Comparison of ENCODE assay signal across 26 cellular contexts in genomic region chr18:37403788-37404187, GRCh38.
DNase-seq lines count a peak whose midpoint lies in the region; TF ChIP-seq lines count a peak whose summit lies in the region.
"Had no signal": no experiment of that assay in that cellular context is flagged by ENCODE, and none has a peak within 500 bp of the region (broad histone marks: within the 10 kb centered on the region; RNA-seq: fewer than 3 reads in every experiment).

No MANE protein-coding gene starts in this region.

- H3K9me3 Mint-ChIP-seq in HFFc6: no peaks in the 10 kb centered on the region
- H3K9me3 Mint-ChIP-seq: activated CD4-positive, alpha-beta memory T cell treated with anti-CD3 and anti-CD28 coated beads, Interleukin-2, amount 10 ng/mL, durations not matched to agents 7 days and 5 days had no signal

- CTCF ChIA-PET in OCI-LY7 (lab: Charles Lee; ENCODE audit: unreplicated experiment): no interaction called here

- H2BK5ac ChIP-seq in neuronal stem cell (ENCODE audit: low read length): peak overlapping the region; percentile 29

- H3K27me3 ChIP-seq in BLaER1: no peaks in the 10 kb centered on the region; the same call in 1 of the 2 replicates
- no peaks in the 10 kb centered on the region for H3K27me3 ChIP-seq in neuronal stem cell (ENCODE audit: control insufficient read depth in 3 of 3, insufficient read depth in 3 of 3, low read depth in 1 of 3, low read length in 3 of 3)
- H3K27me3 ChIP-seq: BE2C, esophagus squamous epithelium, gastrocnemius medialis, hepatocyte, Peyer's patch had no signal

- H3K23ac ChIP-seq in neuronal stem cell (ENCODE audit: low read depth, low read length, poor library complexity): no peak overlapping the region

- H3K27ac ChIP-seq in BLaER1 (no peak overlapping the region), neuronal stem cell (replicated peaks; ENCODE audit: low read length) (no peak overlapping the region), OCI-LY7 (ENCODE audit: low read depth, low read length, poor library complexity, severe bottlenecking) (no peak overlapping the region)
- H3K27ac ChIP-seq: hepatocyte, HL-60, KMS-11, parathyroid adenoma, Peyer's patch, tibial artery had no signal

- peaks cover 32% of the 10 kb centered on the region for H3K4me1 Mint-ChIP-seq in HFFc6 (ENCODE audit: low read depth)
- H3K4me1 Mint-ChIP-seq: activated CD4-positive, alpha-beta memory T cell treated with anti-CD3 and anti-CD28 coated beads, Interleukin-2, amount 10 ng/mL, durations not matched to agents 7 days and 5 days had no signal

- peak overlapping the region; percentile 2 for H2BK12ac ChIP-seq in neuronal stem cell (ENCODE audit: low read length)

- no peaks in the 10 kb centered on the region for H3K79me1 ChIP-seq in neuronal stem cell (ENCODE audit: low read depth, low read length)

- H4K20me1 ChIP-seq in BLaER1: no peaks in the 10 kb centered on the region
- H4K20me1 ChIP-seq in OCI-LY7 (ENCODE audit: insufficient read depth, low read length): no peaks in the 10 kb centered on the region

- POLR2A ChIA-PET in OCI-LY7 (lab: Charles Lee): no interaction called here

- H2AFZ ChIP-seq in neuronal stem cell (ENCODE audit: low read length) (no peak overlapping the region), OCI-LY7 (ENCODE audit: low read length) (no peak overlapping the region)
- H2AFZ ChIP-seq: hepatocyte, parathyroid adenoma had no signal

- H3K4me1 ChIP-seq in BLaER1 (peaks cover 26% of the 10 kb centered on the region), neuronal stem cell (ENCODE audit: control insufficient read depth in 2 of 2, insufficient read depth in 1 of 2, low read depth in 1 of 2, low read length in 2 of 2) (peaks cover 0 to 9% of the 10 kb centered on the region in 2 donors), OCI-LY7 (ENCODE audit: insufficient read depth, low read length, poor library complexity, severe bottlenecking) (no peaks in the 10 kb centered on the region)
- H3K4me1 ChIP-seq: BE2C, HAP-1, parathyroid adenoma, tibial artery had no signal

- intact Hi-C loops in OCI-LY7 (cut with micrococcal nuclease; ENCODE audit: unreplicated experiment): no loop called here

- no peaks in the 10 kb centered on the region for H3K9me2 ChIP-seq in OCI-LY7 (ENCODE audit: insufficient read depth, low read length)

- DNase-seq in HFFc6: no peak
- peak; percentile 62 for DNase-seq in cerebellum (ENCODE audit: low spot score)
- DNase-seq in neuronal stem cell (ENCODE audit: low spot score): no peak
- no peak for DNase-seq in activated effector memory CD4-positive, alpha-beta T cell treated with anti-CD3 and anti-CD28 coated beads, Interleukin-2, amount 50 U/mL, for 16 hours
- no peak for DNase-seq in OCI-LY7 (ENCODE audit: low spot score)
- DNase-seq in H4 (ENCODE audit: low spot score): no peak
- DNase-seq: activated CD4-positive, alpha-beta memory T cell treated with anti-CD3 and anti-CD28 coated beads, Interleukin-2, amount 10 ng/mL, durations not matched to agents 7 days and 5 days; activated CD4-positive, CD25-positive, alpha-beta regulatory T cell treated with anti-CD3 and anti-CD28 coated beads, Interleukin-2, amount 50 U/mL, for 72 hours; activated CD8-positive, alpha-beta memory T cell treated with anti-CD3 and anti-CD28 coated beads, Interleukin-2, amount 50 U/mL, for 4 hours; activated naive CD4-positive, alpha-beta T cell treated with Interleukin-2 at 50 U/mL for 16 hours; BE2C; cerebellar nuclear complex; DMS153; esophagus squamous epithelium; Peyer's patch; SIG-M5; stimulated activated CD4-positive, alpha-beta T cell treated with anti-CD3 and anti-CD28 coated beads, Interleukin-12 subunit alpha, Interleukin-12 subunit beta, amount 100 ng/mL, for 4 hours; stimulated activated CD4-positive, alpha-beta T cell treated with anti-CD3 and anti-CD28 coated beads, Interleukin-2, amount 100 ng/mL, for 48 hours; tibial artery had no signal

- peak overlapping the region; percentile 76 for H2BK15ac ChIP-seq in neuronal stem cell (ENCODE audit: low read length)

- no peak for TF ChIP-seq CTCF in HFFc6 (IDR thresholded peaks at IDR 0.05)
- TF ChIP-seq CTCF in OCI-LY7 (conservative IDR thresholded peaks at IDR 0.05; ENCODE audit: low read length): no peak

- WGBS in neuronal stem cell (ENCODE audit: extremely low coverage in 2 of 2, insufficient read length in 2 of 2, insufficient replicate concordance in 1 of 2), 2 donors: no CpG with 5 or more reads among the region's 3 CpGs

- H3K14ac ChIP-seq in neuronal stem cell (ENCODE audit: low read length): peak overlapping the region; percentile 77

- no peak overlapping the region for H3K4ac ChIP-seq in neuronal stem cell (ENCODE audit: low read length)

- no peak overlapping the region for H4K8ac ChIP-seq in neuronal stem cell (ENCODE audit: low read depth, low read length)

- H3K9ac ChIP-seq in BLaER1: no peak overlapping the region
- H3K9ac ChIP-seq in neuronal stem cell (ENCODE audit: low read depth, low read length, poor library complexity): no peak overlapping the region
- H3K9ac ChIP-seq: KMS-11, parathyroid adenoma had no signal

- peak overlapping the region; percentile 65 for H3K4me2 ChIP-seq in BLaER1
- no peak overlapping the region for H3K4me2 ChIP-seq in neuronal stem cell (ENCODE audit: insufficient read depth, low read length, poor library complexity, severe bottlenecking)
- no peak overlapping the region for H3K4me2 ChIP-seq in OCI-LY7 (ENCODE audit: low read length)
- H3K4me2 ChIP-seq: hepatocyte, KMS-11 had no signal

- H3K9me3 ChIP-seq in BLaER1: no peaks in the 10 kb centered on the region
- H3K9me3 ChIP-seq in neuronal stem cell (replicated peaks in 1 of 2; ENCODE audit: control insufficient read depth in 2 of 2, insufficient read depth in 1 of 2, low read depth in 1 of 2, low read length in 2 of 2): no peaks in the 10 kb centered on the region
- no peaks in the 10 kb centered on the region for H3K9me3 ChIP-seq in OCI-LY7 (ENCODE audit: low read length)
- H3K9me3 ChIP-seq: BE2C, esophagus squamous epithelium, gastrocnemius medialis, HAP-1, Peyer's patch, tibial artery had no signal

- H3K36me3 Mint-ChIP-seq in HFFc6 (ENCODE audit: low read depth): no peaks in the 10 kb centered on the region

- H3K4me3 ChIP-seq in BLaER1 (no peak overlapping the region), neuronal stem cell (ENCODE audit: low read length in 2 of 2) (peak overlapping the region in 1 of 2 donors; percentile 26), OCI-LY7 (ENCODE audit: low read depth, low read length, poor library complexity, severe bottlenecking) (no peak overlapping the region)
- H3K4me3 ChIP-seq: esophagus squamous epithelium, gastrocnemius medialis, HAP-1, hepatocyte, Peyer's patch, tibial artery had no signal

- H3K18ac ChIP-seq in neuronal stem cell (ENCODE audit: low read length): peak overlapping the region; percentile 45

- BruUV-seq in OCI-LY7 (replicated peaks; lab: Mats Ljungman, UMichigan): no TSS peak

- no peak overlapping the region for H3K4me3 Mint-ChIP-seq in HFFc6
- H3K4me3 Mint-ChIP-seq: activated CD4-positive, alpha-beta memory T cell treated with anti-CD3 and anti-CD28 coated beads, Interleukin-2, amount 10 ng/mL, durations not matched to agents 7 days and 5 days had no signal

- peak overlapping the region; percentile 86 for H2AK5ac ChIP-seq in neuronal stem cell (ENCODE audit: low read depth, low read length)

- no peaks in the 10 kb centered on the region for H3K36me3 ChIP-seq in BLaER1
- no peaks in the 10 kb centered on the region for H3K36me3 ChIP-seq in neuronal stem cell (replicated peaks in 1 of 2; ENCODE audit: control insufficient read depth in 2 of 2, insufficient read depth in 2 of 2, low read length in 2 of 2)
- H3K36me3 ChIP-seq in OCI-LY7 (ENCODE audit: insufficient read depth, low read length): no peaks in the 10 kb centered on the region
- H3K36me3 ChIP-seq: BE2C, esophagus squamous epithelium, gastrocnemius medialis, HAP-1, Peyer's patch, tibial artery had no signal

- no peak overlapping the region for H2BK120ac ChIP-seq in neuronal stem cell (ENCODE audit: low read depth, low read length)

- H4K91ac ChIP-seq in neuronal stem cell (ENCODE audit: low read depth, low read length, poor library complexity): no peak overlapping the region

- peak overlapping the region; percentile 94; the same call in 1 of the 2 replicates for H3K27ac Mint-ChIP-seq in HFFc6
- H3K27ac Mint-ChIP-seq: activated CD4-positive, alpha-beta memory T cell treated with anti-CD3 and anti-CD28 coated beads, Interleukin-2, amount 10 ng/mL, durations not matched to agents 7 days and 5 days had no signal

- peaks cover 2% of the 10 kb centered on the region; the same call in 1 of the 2 replicates for H3K27me3 Mint-ChIP-seq in HFFc6 (ENCODE audit: insufficient read depth)
- H3K27me3 Mint-ChIP-seq: activated CD4-positive, alpha-beta memory T cell treated with anti-CD3 and anti-CD28 coated beads, Interleukin-2, amount 10 ng/mL, durations not matched to agents 7 days and 5 days had no signal

- no peaks in the 10 kb centered on the region for H3K79me2 ChIP-seq in OCI-LY7 (ENCODE audit: insufficient read depth, low read depth, low read length)
- H3K79me2 ChIP-seq: hepatocyte, parathyroid adenoma had no signal
